ENCODE assay signal across 23 cellular contexts in genomic region chr5:93746406-93747056, GRCh38. TPM values are rescaled to one million over a fixed set of nuclear protein-coding genes. Genes with fewer than 3 reads are reported as not detected.
DNase-seq lines count a peak whose midpoint lies in the region; ATAC-seq, FAIRE-seq and TF ChIP-seq lines count a peak whose summit lies in the region.
"Had no signal": no experiment of that assay in that cellular context is flagged by ENCODE, and none has a peak within 500 bp of the region (broad histone marks: within the 10 kb centered on the region; RNA-seq: fewer than 3 reads in every experiment).

No MANE protein-coding gene starts in this region.

- DNase-seq in AG08395 (ENCODE audit: low spot score) (peak; percentile 19), M059J (ENCODE audit: low read depth) (peak; percentile 47), bronchial epithelial cell (ENCODE audit: low read depth) (peak; percentile 43), iris pigment epithelial cell (ENCODE audit: low read depth) (peak; percentile 68), vagina (ENCODE audit: extremely low spot score in 2 of 2) (no peak), left ventricle myocardium superior (no peak), OCI-M2 (lab: John Stamatoyannopoulos, UW; ENCODE audit: unreplicated experiment) (no peak), SK-N-DZ (ENCODE audit: low spot score) (no peak)
- DNase-seq: activated CD4-positive, alpha-beta memory T cell treated with anti-CD3 and anti-CD28 coated beads for 36 hours; activated naive CD4-positive, alpha-beta T cell treated with anti-CD3 and anti-CD28 coated beads, Interleukin-2, amount 10 ng/mL, durations not matched to agents 7 days and 5 days; activated T-cell treated with anti-CD3 and anti-CD28 coated beads, Interleukin-2, amount 50 U/mL, for 1 hour; body of pancreas; CD8-positive, alpha-beta T cell; dorsolateral prefrontal cortex; esophagus squamous epithelium; left cardiac atrium; NCI-H2081 treated with DMSO at 0.1 percent for 48 hours; NCI-H748 treated with DMSO at 0.1 percent for 48 hours; ovary; stimulated activated CD4-positive, alpha-beta T cell treated with anti-CD3 and anti-CD28 coated beads, Interleukin-4, amount 100 ng/mL, for 1 hour; T-helper 1 cell; uterus had no signal

- H3K27ac ChIP-seq in vagina = no peak overlapping the region
- H3K27ac ChIP-seq: body of pancreas, dorsolateral prefrontal cortex, esophagus squamous epithelium, ovary, RWPE1, uterus had no signal

- H3K27me3 ChIP-seq in bronchial epithelial cell (ENCODE audit: control insufficient read depth, insufficient read depth, low read length) (no peaks in the 10 kb centered on the region), vagina (no peaks in the 10 kb centered on the region)
- H3K27me3 ChIP-seq: body of pancreas, dorsolateral prefrontal cortex, esophagus squamous epithelium, ovary, uterus had no signal

- H3K36me3 ChIP-seq in bronchial epithelial cell (ENCODE audit: control insufficient read depth, insufficient read depth, low read length) (no peaks in the 10 kb centered on the region), vagina (no peaks in the 10 kb centered on the region)
- H3K36me3 ChIP-seq: ovary, uterus had no signal

- intact Hi-C loops in vagina (cut with DNase I) = no loop called here
- intact Hi-C loops in left ventricle myocardium superior (cut with micrococcal nuclease) = no loop called here

- H3K4me3 ChIP-seq in bronchial epithelial cell (ENCODE audit: low read depth, low read length) (no peak overlapping the region), vagina (no peak overlapping the region)
- H3K4me3 ChIP-seq: body of pancreas, dorsolateral prefrontal cortex, esophagus squamous epithelium, ovary, uterus had no signal

- no peaks in the 10 kb centered on the region for H3K4me1 ChIP-seq in vagina
- H3K4me1 ChIP-seq: body of pancreas, esophagus squamous epithelium, uterus had no signal

- ATAC-seq in left ventricle myocardium superior = no peak
- ATAC-seq: body of pancreas; CD8-positive, alpha-beta T cell had no signal

- TF ChIP-seq CTCF in bronchial epithelial cell (IDR thresholded peaks at IDR 0.05; ENCODE audit: insufficient read depth, low read length, severe bottlenecking) (no peak), vagina (IDR thresholded peaks at IDR 0.05) (no peak)

- H3K9me3 ChIP-seq in vagina = no peaks in the 10 kb centered on the region
- H3K9me3 ChIP-seq: body of pancreas, esophagus squamous epithelium, ovary, uterus had no signal

- FAIRE-seq in bronchial epithelial cell (lab: Jason Lieb, UNC) = no peak

- TF ChIP-seq POLR2A in vagina (IDR thresholded peaks at IDR 0.05) = no peak

RNA-seq across cellular contexts. Expression of gene POU5F2, which starts 5.1 kb away (rescaled TPM):
- total RNA-seq in M059J (2014; rRNA removed; shearing (Covaris generic)) = 0.02 TPM in 1 of 2 replicates, not detected in the other
- total RNA-seq in bronchial epithelial cell (0.53 and 0.64 TPM in 2 replicates), vagina (3.2 TPM), left ventricle myocardium superior (0.30 TPM)
- not detected in 2 replicates for polyA plus RNA-seq in SK-N-DZ (2014; cell fraction: cytosol; rRNA removed)
- 0.05 and 0.30 TPM in 2 replicates for polyA plus RNA-seq in SK-N-DZ (2014; cell fraction: nucleus; rRNA removed)

Comparison
In these comparisons a context has a peak if more than half of its experiments do, and no peak if none do; other contexts are left out.
1. DNase-seq: peak in AG08395 (single experiment), M059J (single experiment), bronchial epithelial cell (single experiment) and iris pigment epithelial cell (single experiment); none in vagina (0 of 2), left ventricle myocardium superior (single experiment), OCI-M2 (single experiment) and SK-N-DZ (single experiment).